Comparison of ENCODE assay signal across 8 cellular contexts in the genomic region with DNA sequence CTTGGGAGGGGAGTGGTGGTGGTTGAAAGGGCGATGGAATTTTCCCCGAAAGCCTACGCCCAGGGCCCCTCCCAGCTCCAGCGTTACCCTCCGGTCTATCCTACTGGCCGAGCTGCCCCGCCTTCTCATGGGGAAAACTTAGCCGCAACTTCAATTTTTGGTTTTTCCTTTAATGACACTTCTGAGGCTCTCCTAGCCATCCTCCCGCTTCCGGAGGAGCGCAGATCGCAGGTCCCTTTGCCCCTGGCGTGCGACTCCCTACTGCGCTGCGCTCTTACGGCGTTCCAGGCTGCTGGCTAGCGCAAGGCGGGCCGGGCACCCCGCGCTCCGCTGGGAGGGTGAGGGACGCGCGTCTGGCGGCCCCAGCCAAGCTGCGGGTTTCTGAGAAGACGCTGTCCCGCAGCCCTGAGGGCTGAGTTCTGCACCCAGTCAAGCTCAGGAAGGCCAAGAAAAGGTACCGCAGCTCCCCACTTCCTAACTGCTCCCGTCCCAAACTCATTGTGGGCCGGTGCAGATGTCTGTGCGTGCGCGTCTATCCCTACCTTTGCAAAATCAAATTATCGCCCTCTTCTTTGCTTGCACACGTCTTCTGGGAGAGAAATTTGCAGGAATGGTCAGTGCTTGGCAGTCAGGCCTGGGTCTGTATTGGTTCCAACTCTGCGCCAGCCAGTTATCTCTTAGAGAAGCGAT. TPM values are rescaled to one million over a fixed set of nuclear protein-coding genes. Genes with fewer than 3 reads are reported as not detected.
A peak's percentile ranks its signal among the peaks of the same experiment; 100 is the strongest.
DNase-seq lines count a peak whose midpoint lies in the region; ATAC-seq, FAIRE-seq and TF ChIP-seq lines count a peak whose summit lies in the region.

No MANE protein-coding gene starts in this region.

- H3K4me2 ChIP-seq in Karpas-422 (ENCODE audit: low read depth, low read length, poor library complexity, severe bottlenecking) = no peak overlapping the region

- ATAC-seq in pancreas = peak; percentile 85 to 92 (median 88)

- TF ChIP-seq CTCF in pancreas (IDR thresholded peaks at IDR 0.05) = no peak

- no peaks in the 10 kb centered on the region for H3K9me3 ChIP-seq in KOPT-K1 (ENCODE audit: insufficient read depth, low read length, poor library complexity, severe bottlenecking)
- H3K9me3 ChIP-seq in pancreas = no peaks in the 10 kb centered on the region
- H3K9me3 ChIP-seq in Karpas-422 (ENCODE audit: low read length) = 0 out of 2 replicates have a peak, but pooled peaks cover 2% of the 10 kb centered on the region

- H3K27me3 ChIP-seq in pancreas (no peaks in the 10 kb centered on the region), Karpas-422 (ENCODE audit: low read length) (no peaks in the 10 kb centered on the region)

- no peak overlapping the region for H3K9ac ChIP-seq in Karpas-422 (ENCODE audit: low read length)

- H2AFZ ChIP-seq in Karpas-422 (ENCODE audit: low read length) = no peak overlapping the region

- H3K4me3 ChIP-seq in pancreas (peak overlapping the region; percentile 39 to 77 (median 74)), Karpas-422 (ENCODE audit: low read length) (no peak overlapping the region)

- no peak for FAIRE-seq in pancreas (lab: Jason Lieb, UNC)

- intact Hi-C loops in head of caudate nucleus (cut with DNase I) (no loop called here), pancreas (cut with DNase I) (no loop called here)

- no peaks in the 10 kb centered on the region for H4K20me1 ChIP-seq in Karpas-422 (ENCODE audit: insufficient read depth, low read depth, low read length)

- DNase-seq in activated gamma-delta T cell (lab: John Stamatoyannopoulos, UW) = peak; percentile 10
- no peak for DNase-seq in activated gamma-delta T cell treated with Interleukin-2 at 50 U/mL for 16 hours
- peak; percentile 54 for DNase-seq in HCEC 1CT
- DNase-seq in activated T-helper 9 cell treated with anti-CD3 and anti-CD28 coated beads, Interleukin-2, amount 50 U/mL, for 16 hours (ENCODE audit: low read depth) = peak; percentile 9
- DNase-seq in head of caudate nucleus = peak in 26 of 42 donors; percentile 6 to 49 (median 28)
- peak; percentile 17 to 80 (median 48) for DNase-seq in pancreas
- no peak for DNase-seq in Karpas-422

- no peaks in the 10 kb centered on the region for H3K79me2 ChIP-seq in Karpas-422 (ENCODE audit: low read length)

- H3K27ac ChIP-seq in KOPT-K1 (ENCODE audit: low read depth, low read length, poor library complexity, severe bottlenecking) (peak overlapping the region; percentile 76), pancreas (peak overlapping the region; percentile 36 to 86 (median 62)), Karpas-422 (ENCODE audit: low read length) (no peak overlapping the region)

- H3K4me1 ChIP-seq in pancreas (peaks cover 0 to 4% (median 0%) of the 10 kb centered on the region in 3 donors), Karpas-422 (ENCODE audit: low read length) (no peaks in the 10 kb centered on the region)

- no peaks in the 10 kb centered on the region for H3K9me2 ChIP-seq in Karpas-422 (replicated peaks; ENCODE audit: insufficient read depth, low read length)

- H3K36me3 ChIP-seq in KOPT-K1 (ENCODE audit: insufficient read depth, low read length) (no peaks in the 10 kb centered on the region), pancreas (no peaks in the 10 kb centered on the region), Karpas-422 (ENCODE audit: insufficient read depth, low read length) (no peaks in the 10 kb centered on the region)

- WGBS in pancreas, 2 donors = 1% methylated on average over 41 of the region's 41 CpGs

RNA-seq across cellular contexts. Expression of a gene that starts 0.5 kb away (rescaled TPM):
- total RNA-seq in pancreas = 1 to 10 TPM in 5 of 6 donors, under 1 TPM in 1; 0.44 to 3.6 (median 1.3) TPM
- polyA plus RNA-seq in pancreas = 1 to 10 TPM; 3.7 to 4.0 TPM
- not detected in 2 replicates for total RNA-seq in Karpas-422 (2014; rRNA removed; shearing (Covaris generic); ENCODE audit: low replicate concordance)

Comparison
In these comparisons a context has a peak if more than half of its experiments do, and no peak if none do; other contexts are left out.
1. DNase-seq: peak in activated gamma-delta T cell (single experiment), HCEC 1CT (single experiment), activated T-helper 9 cell treated with anti-CD3 and anti-CD28 coated beads, Interleukin-2, amount 50 U/mL, for 16 hours (single experiment), head of caudate nucleus (26 of 42) and pancreas (6 of 6); none in activated gamma-delta T cell treated with Interleukin-2 at 50 U/mL for 16 hours (single experiment) and Karpas-422 (single experiment).